Comparison of ENCODE assay signal across 16 cellular contexts in genomic region chr14:99025418-99025817, GRCh38.
DNase-seq lines count a peak whose midpoint lies in the region; ATAC-seq and TF ChIP-seq lines count a peak whose summit lies in the region.
"Had no signal": no experiment of that assay in that cellular context is flagged by ENCODE, and none has a peak within 500 bp of the region (broad histone marks: within the 10 kb centered on the region; RNA-seq: fewer than 3 reads in every experiment).

No MANE protein-coding gene starts in this region.

- 89 to 90% methylated on average over 11 of the region's 11 CpGs for WGBS in heart right ventricle, 2 donors

- H3K4me2 ChIP-seq in BLaER1 (peak overlapping the region; percentile 70), HCT116 (ENCODE audit: low read length) (0 out of 2 replicates have a peak overlapping the region, but pooled peaks have one; percentile 69)

- no peak for TF ChIP-seq RAD21 in HCT116 (IDR thresholded peaks at IDR 0.05; ENCODE audit: low read depth)

- intact Hi-C loops in HCT116 (cut with micrococcal nuclease) = loop anchor here (5.0 kb wide), 1 partner anchor 118 kb away; no protein-coding TSS in a partner anchor
- intact Hi-C loops in heart right ventricle (cut with DNase I) = no loop called here

- H4K20me1 ChIP-seq in BLaER1 = no peaks in the 10 kb centered on the region
- no peaks in the 10 kb centered on the region for H4K20me1 ChIP-seq in HCT116 (ENCODE audit: insufficient read depth)
- H4K20me1 ChIP-seq: BLaER1 treated with 17β-estradiol and CSF1 and Interleukin-3, amounts not matched to agents 10 nM and 100 nM had no signal

- no peak for TF ChIP-seq CTCF in HCT116 (IDR thresholded peaks at IDR 0.05 in 2 of 3, conservative IDR thresholded peaks at IDR 0.05 in 1 of 3; ENCODE audit: borderline replicate concordance in 1 of 3, insufficient read depth in 1 of 3, low read depth in 2 of 3, low read length in 2 of 3)
- no peak for TF ChIP-seq CTCF in heart right ventricle (IDR thresholded peaks at IDR 0.05)

- no peak for TF ChIP-seq POLR2A in HCT116 (IDR thresholded peaks at IDR 0.05; ENCODE audit: borderline replicate concordance, extremely low read depth, insufficient read depth, insufficient read length)

- no peak for ATAC-seq in HCT116
- no peak for ATAC-seq in heart right ventricle
- ATAC-seq: CD8-positive, alpha-beta T cell had no signal

- no peaks in the 10 kb centered on the region for H3K79me2 ChIP-seq in HCT116 (ENCODE audit: insufficient read depth, low read length)

- POLR2A ChIA-PET in HCT116 (lab: Charles Lee) = no interaction called here

- CTCF ChIA-PET in HCT116 (lab: Charles Lee) = no interaction called here

- H2AFZ ChIP-seq in HCT116 (ENCODE audit: low read depth, low read length, poor library complexity, severe bottlenecking) = no peak overlapping the region

- H3K9me3 ChIP-seq in BLaER1 = peaks cover 33% of the 10 kb centered on the region
- no peaks in the 10 kb centered on the region for H3K9me3 ChIP-seq in HCT116 (ENCODE audit: control insufficient read depth in 1 of 2, insufficient read depth in 1 of 2, low read depth in 1 of 2, low read length in 2 of 2)
- H3K9me3 ChIP-seq in heart right ventricle = no peaks in the 10 kb centered on the region
- H3K9me3 ChIP-seq: BE2C, Caco-2 had no signal

- RAD21 ChIA-PET in HCT116 (lab: Charles Lee; ENCODE audit: low non-redundant PET in 1 of 2, low total read pairs in 2 of 2, uncharacterized antibody in 2 of 2, unreplicated experiment in 2 of 2) = no interaction called here

- H3K9me2 ChIP-seq in HCT116 (ENCODE audit: insufficient read depth) = no peaks in the 10 kb centered on the region

- H3K4me3 ChIP-seq in BLaER1 = no peak overlapping the region
- H3K4me3 ChIP-seq in HCT116 (replicated peaks in 1 of 2; ENCODE audit: low read depth in 1 of 2, low read length in 2 of 2) = no peak overlapping the region
- no peak overlapping the region for H3K4me3 ChIP-seq in heart right ventricle
- H3K4me3 ChIP-seq: BLaER1 treated with 17β-estradiol and CSF1 and Interleukin-3, amounts not matched to agents 10 nM and 100 nM had no signal

- no peaks in the 10 kb centered on the region for H3K36me3 ChIP-seq in BLaER1
- H3K36me3 ChIP-seq in HCT116 (ENCODE audit: control insufficient read depth in 1 of 2, insufficient read depth in 2 of 2, low read length in 2 of 2) = no peaks in the 10 kb centered on the region
- no peaks in the 10 kb centered on the region for H3K36me3 ChIP-seq in heart right ventricle
- H3K36me3 ChIP-seq: BE2C had no signal

- H3K4me1 ChIP-seq in BLaER1 (peaks cover 52% of the 10 kb centered on the region), HCT116 (ENCODE audit: control insufficient read depth in 1 of 2, insufficient read depth in 2 of 2, low read length in 2 of 2) (peaks cover 5 to 12% of the 10 kb centered on the region in 2 experiments; a peak in 2 of 4 replicates), heart right ventricle (peaks cover 0 to 6% (median 0%) of the 10 kb centered on the region in 9 donors)
- H3K4me1 ChIP-seq: BE2C, Caco-2 had no signal

- no peak for DNase-seq in HCT116 (ENCODE audit: low read depth, low spot score)
- peak; percentile 23 for DNase-seq in cortex of kidney (lab: John Stamatoyannopoulos, UW)
- no peak for DNase-seq in heart right ventricle
- DNase-seq in NCI-H526 (lab: John Stamatoyannopoulos, UW) = no peak
- DNase-seq: 8988T; ACHN; BE2C; Caco-2; Calu3; CD4-positive, alpha-beta T cell; CD8-positive, alpha-beta T cell; DMS79 treated with DMSO at 0.1 percent for 48 hours; GF-D8 had no signal

- no peaks in the 10 kb centered on the region for H3K27me3 ChIP-seq in BLaER1
- no peaks in the 10 kb centered on the region for H3K27me3 ChIP-seq in HCT116 (ENCODE audit: insufficient read depth, low read length)
- H3K27me3 ChIP-seq in heart right ventricle = peaks cover 0 to 13% (median 0%) of the 10 kb centered on the region in 7 donors
- H3K27me3 ChIP-seq: BE2C; BLaER1 treated with 17β-estradiol and CSF1 and Interleukin-3, amounts not matched to agents 10 nM and 100 nM had no signal

- no peak overlapping the region for H3K9ac ChIP-seq in BLaER1
- no peak overlapping the region; the same call in 1 of the 2 replicates for H3K9ac ChIP-seq in HCT116 (ENCODE audit: low read length)

- peak overlapping the region; percentile 77; the same call in 1 of the 2 replicates for H3K27ac ChIP-seq in BLaER1
- no peak overlapping the region for H3K27ac ChIP-seq in HCT116 (ENCODE audit: low read depth, low read length)
- no peak overlapping the region for H3K27ac ChIP-seq in heart right ventricle
- H3K27ac ChIP-seq: C4-2B had no signal

- no TSS peak for BruUV-seq in HCT116 (replicated peaks; lab: Mats Ljungman, UMichigan)

TF ChIP-seq in HCT116, 20 proteins besides CTCF, POLR2A, EP300 and RAD21:
- no peak for TF ChIP-seq SP1 (IDR thresholded peaks at IDR 0.05; ENCODE audit: low read depth)
- TF ChIP-seq REST (IDR thresholded peaks at IDR 0.05; ENCODE audit: low read depth) = no peak
- TF ChIP-seq POLR2AphosphoS5 (IDR thresholded peaks at IDR 0.05; ENCODE audit: low read depth, low read length) = no peak
- TF ChIP-seq CEBPB (IDR thresholded peaks at IDR 0.05; ENCODE audit: low read depth) = no peak
- no peak for TF ChIP-seq EZH2 (IDR thresholded peaks at IDR 0.05)
- no peak for TF ChIP-seq SIN3A (IDR thresholded peaks at IDR 0.05; ENCODE audit: low read depth)
- no peak for TF ChIP-seq FOSL1 (IDR thresholded peaks at IDR 0.05; ENCODE audit: low read depth)
- no peak for TF ChIP-seq MAX (IDR thresholded peaks at IDR 0.05)
TF ChIP-seq in HCT116: peak in this region for 0.
